17 cellular contexts compared by ENCODE assay signal in the genomic region with DNA sequence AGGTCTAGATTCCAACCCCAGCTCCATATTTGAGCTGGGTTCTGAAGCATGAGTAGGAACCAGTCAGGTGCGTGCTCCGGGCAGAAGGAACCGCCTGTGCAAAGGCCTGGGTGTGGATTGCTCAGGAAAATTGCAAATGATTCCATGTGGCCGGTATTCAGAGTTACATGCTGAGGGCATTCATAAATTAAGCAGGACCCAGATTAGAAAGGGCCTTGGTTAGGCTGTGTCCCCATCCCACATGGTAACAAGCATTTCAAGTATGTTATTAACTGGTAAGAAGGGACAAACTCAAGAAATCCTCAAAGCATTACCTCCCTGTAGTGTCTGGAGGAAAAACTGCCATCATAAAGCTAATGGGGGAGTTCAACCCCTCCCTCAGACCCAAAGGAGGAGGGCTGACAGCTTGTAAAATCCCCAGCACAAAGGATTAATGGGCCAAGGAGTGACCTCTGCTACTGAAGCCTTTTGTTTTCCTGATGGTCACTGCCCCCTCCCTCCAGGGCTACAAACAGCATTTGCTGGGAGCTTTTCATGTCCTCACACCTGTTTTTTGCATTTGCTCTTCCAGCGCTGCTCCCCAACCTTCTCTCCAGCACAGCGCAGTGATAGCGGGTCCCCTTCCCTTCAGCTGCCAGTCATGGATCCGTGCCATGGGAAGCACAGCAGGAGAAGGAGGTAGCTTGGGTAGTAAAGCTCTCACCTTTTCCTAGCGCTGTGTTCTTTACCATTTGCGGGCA.
"Had no signal": no experiment of that assay in that cellular context is flagged by ENCODE, and none has a peak within 500 bp of the region (broad histone marks: within the 10 kb centered on the region; RNA-seq: fewer than 3 reads in every experiment).

No MANE protein-coding gene starts in this region.

- H3K9me3 ChIP-seq: left lung, mucosa of descending colon, sigmoid colon, thyroid gland, uterus had no signal

- H3K27ac ChIP-seq: left lung, sigmoid colon, thyroid gland, uterus had no signal

- H3K4me1 ChIP-seq: left lung, sigmoid colon, thyroid gland, uterus had no signal

- H3K27me3 ChIP-seq: thyroid gland, uterus had no signal

- H3K9me3 Mint-ChIP-seq: activated T-helper 17 cell treated with anti-CD3 and anti-CD28 coated beads, Interleukin-2, amount 50 U/mL, for 72 hours; dendritic cell treated with granulocyte-macrophage colony-stimulating factor and Interleukin-4, amounts not matched to agents 40 ng/mL and 50 ng/mL, for 4 days; natural killer cell; T-cell had no signal

- H3K27ac Mint-ChIP-seq: activated T-helper 17 cell treated with anti-CD3 and anti-CD28 coated beads, Interleukin-2, amount 50 U/mL, for 72 hours; dendritic cell treated with granulocyte-macrophage colony-stimulating factor and Interleukin-4, amounts not matched to agents 40 ng/mL and 50 ng/mL, for 4 days; natural killer cell; T-cell had no signal

- H3K36me3 Mint-ChIP-seq: natural killer cell, T-cell had no signal

- H3K4me3 ChIP-seq: left lung, mucosa of descending colon, sigmoid colon, thyroid gland, uterus had no signal

- H3K36me3 ChIP-seq: left lung, sigmoid colon, thyroid gland, uterus had no signal

- H3K4me1 Mint-ChIP-seq: activated T-helper 17 cell treated with anti-CD3 and anti-CD28 coated beads, Interleukin-2, amount 50 U/mL, for 72 hours; natural killer cell; T-cell had no signal

- DNase-seq: activated CD4-positive, CD25-positive, alpha-beta regulatory T cell treated with anti-CD3 and anti-CD28 coated beads, Interleukin-2, amount 50 U/mL, for 72 hours; activated naive CD4-positive, alpha-beta T cell treated with Interleukin-2 at 50 U/mL for 16 hours; anterior cingulate cortex; cerebellar nuclear complex; erythroblast; left lung; mammary epithelial cell; mucosa of descending colon; natural killer cell; sigmoid colon; stimulated activated CD4-positive, alpha-beta T cell treated with anti-CD3 and anti-CD28 coated beads, Interleukin-2, amount 100 ng/mL, for 24 hours; T-cell; T-helper 9 cell; thyroid gland; uterus had no signal

- ATAC-seq: activated T-helper 17 cell treated with anti-CD3 and anti-CD28 coated beads, Interleukin-2, amount 50 U/mL, for 72 hours; left lung; mucosa of descending colon; natural killer cell; T-cell had no signal

- H3K4me3 Mint-ChIP-seq: activated T-helper 17 cell treated with anti-CD3 and anti-CD28 coated beads, Interleukin-2, amount 50 U/mL, for 72 hours; dendritic cell treated with granulocyte-macrophage colony-stimulating factor and Interleukin-4, amounts not matched to agents 40 ng/mL and 50 ng/mL, for 4 days; natural killer cell; T-cell had no signal
